Comparison of ENCODE assay signal across 2 cellular contexts in the genomic region with DNA sequence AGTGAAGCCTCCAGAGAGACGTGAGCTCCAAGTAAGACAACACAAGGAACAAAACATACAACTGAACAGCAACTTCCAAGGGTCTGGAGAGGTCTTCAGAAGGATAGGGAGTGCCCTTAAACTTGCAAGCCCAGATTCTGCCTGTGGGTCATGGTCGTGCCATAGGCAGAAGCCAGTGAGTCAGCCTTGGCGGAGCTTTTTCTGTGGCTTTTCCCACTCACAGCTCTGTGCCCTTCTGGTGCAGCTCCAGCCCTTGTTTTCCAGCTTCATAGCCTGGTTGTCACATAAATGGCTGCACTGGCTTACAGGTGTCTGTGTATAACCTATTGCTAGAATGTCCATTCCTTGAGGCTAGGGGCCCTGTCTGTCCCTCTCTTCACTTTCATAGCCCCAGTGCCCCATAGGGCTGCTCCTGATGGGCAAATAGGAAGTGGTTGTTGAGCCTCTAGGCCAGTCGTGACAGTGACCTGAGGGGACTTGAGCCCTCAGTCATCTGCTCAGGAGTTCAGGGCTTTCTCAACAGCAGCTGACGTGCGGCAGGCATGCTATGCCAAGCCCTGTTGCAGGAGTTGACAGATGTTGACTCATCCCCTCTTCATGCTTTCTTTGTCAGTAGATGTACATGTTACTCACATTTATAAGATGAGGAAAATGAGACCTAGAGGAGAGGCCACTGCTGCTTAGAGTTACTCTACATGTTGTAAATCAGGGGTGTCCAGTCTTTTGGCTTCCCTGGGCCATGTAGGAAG.
TF ChIP-seq lines count a peak whose summit lies in the region.

No MANE protein-coding gene starts in this region.

TF ChIP-seq in GM12891, 5 proteins besides CTCF, POLR2A, EP300 and RAD21:
- TF ChIP-seq SPI1 (IDR thresholded peaks at IDR 0.05; ENCODE audit: low read depth, low read length) (no peak), POLR2AphosphoS5 (IDR thresholded peaks at IDR 0.05; ENCODE audit: low read depth, low read length) (no peak), PAX5 (IDR thresholded peaks at IDR 0.05; ENCODE audit: insufficient read depth, low read length, severe bottlenecking) (no peak), POU2F2 (IDR thresholded peaks at IDR 0.05; ENCODE audit: low read depth, low read length) (no peak), TAF1 (IDR thresholded peaks at IDR 0.05; ENCODE audit: low read depth, low read length) (no peak)
TF ChIP-seq in GM12891: peak in this region for 0.

TF ChIP-seq in HepG2, 621 proteins besides CTCF, POLR2A, EP300 and RAD21:
- TF ChIP-seq FOSL2 (CRISPR knock-in tag; IDR thresholded peaks at IDR 0.05) (0 out of 2 replicates have a peak, but pooled peaks have one; percentile 29), DMAP1 (CRISPR knock-in tag; IDR thresholded peaks at IDR 0.05) (no peak), RAD51 (IDR thresholded peaks at IDR 0.05; ENCODE audit: borderline replicate concordance) (no peak), ZNF160 (CRISPR knock-in tag; IDR thresholded peaks at IDR 0.05) (no peak)
- TF ChIP-seq, protein P1, sequence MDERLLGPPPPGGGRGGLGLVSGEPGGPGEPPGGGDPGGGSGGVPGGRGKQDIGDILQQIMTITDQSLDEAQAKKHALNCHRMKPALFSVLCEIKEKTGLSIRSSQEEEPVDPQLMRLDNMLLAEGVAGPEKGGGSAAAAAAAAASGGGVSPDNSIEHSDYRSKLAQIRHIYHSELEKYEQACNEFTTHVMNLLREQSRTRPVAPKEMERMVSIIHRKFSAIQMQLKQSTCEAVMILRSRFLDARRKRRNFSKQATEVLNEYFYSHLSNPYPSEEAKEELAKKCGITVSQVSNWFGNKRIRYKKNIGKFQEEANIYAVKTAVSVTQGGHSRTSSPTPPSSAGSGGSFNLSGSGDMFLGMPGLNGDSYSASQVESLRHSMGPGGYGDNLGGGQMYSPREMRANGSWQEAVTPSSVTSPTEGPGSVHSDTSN (CRISPR knock-in tag; IDR thresholded peaks at IDR 0.05): no peak
